22 cellular contexts compared by ENCODE assay signal in genomic region chr12:27180862-27181261, GRCh38.
DNase-seq lines count a peak whose midpoint lies in the region; ATAC-seq and TF ChIP-seq lines count a peak whose summit lies in the region.
"Had no signal": no experiment of that assay in that cellular context is flagged by ENCODE, and none has a peak within 500 bp of the region (broad histone marks: within the 10 kb centered on the region; RNA-seq: fewer than 3 reads in every experiment).

No MANE protein-coding gene starts in this region.

- in situ Hi-C loops in brain microvascular endothelial cell (cut with HindIII; ENCODE audit: low pct_ligation_motif_present, low sequenced_read_pairs) = no loop called here

- H3K79me2 ChIP-seq in KMS-11 (ENCODE audit: insufficient read depth, low read depth) = no peaks in the 10 kb centered on the region

- DNase-seq in NOMO-1 treated with DMSO at 0.1 percent for 48 hours (lab: John Stamatoyannopoulos, UW; ENCODE audit: unreplicated experiment) (peak; percentile 32), NOMO-1 treated with dmso at 0.1 percent for 144 hours (lab: John Stamatoyannopoulos, UW; ENCODE audit: unreplicated experiment) (no peak), brain microvascular endothelial cell (no peak), WERI-Rb-1 (no peak)
- DNase-seq: 8988T; activated CD4-positive, alpha-beta T cell treated with anti-CD3 and anti-CD28 coated beads, Interleukin-2, amount 10 ng/mL, durations not matched to agents 7 days and 5 days; caudate nucleus; CD4-positive, CD25-positive, alpha-beta regulatory T cell; DND-41; effector CD8-positive, alpha-beta T cell; IMR-90; left cardiac atrium; NCI-H1092 treated with DMSO at 0.1 percent for 48 hours; NCI-H2171 treated with DMSO at 0.1 percent for 48 hours; nucleus accumbens; SHP77 treated with DMSO at 0.1 percent for 48 hours; stimulated activated CD4-positive, alpha-beta T cell treated with anti-CD3 and anti-CD28 coated beads, Interleukin-4, amount 100 ng/mL, for 4 hours had no signal

- ATAC-seq in GM21367 (IDR thresholded peaks at IDR 0.05; ENCODE audit: unreplicated experiment) (no peak), HG02610 (IDR thresholded peaks at IDR 0.05; ENCODE audit: unreplicated experiment) (no peak)
- ATAC-seq: left cardiac atrium had no signal

- TF ChIP-seq CTCF in KMS-11 (conservative IDR thresholded peaks at IDR 0.05; ENCODE audit: low read depth, low read length) (no peak), brain microvascular endothelial cell (IDR thresholded peaks at IDR 0.05; ENCODE audit: low read depth, low read length, missing control alignments) (no peak), WERI-Rb-1 (IDR thresholded peaks at IDR 0.05; ENCODE audit: low read depth, low read length) (no peak)

- H3K4me1 ChIP-seq in KMS-11 (ENCODE audit: low read depth, poor library complexity, severe bottlenecking) (peaks cover 71% of the 10 kb centered on the region), rectal smooth muscle tissue (ENCODE audit: control insufficient read depth, insufficient read depth, low read length) (peaks cover 32% of the 10 kb centered on the region)

- peak overlapping the region; percentile 3; the same call in 1 of the 2 replicates for H3K4me2 ChIP-seq in KMS-11

- H3K27ac ChIP-seq in KMS-11 (peak overlapping the region; percentile 64; the same call in 1 of the 2 replicates), brain microvascular endothelial cell (peak overlapping the region; percentile 92), rectal smooth muscle tissue (ENCODE audit: low read depth, low read length) (peak overlapping the region; percentile 95), WERI-Rb-1 (no peak overlapping the region)

- no peaks in the 10 kb centered on the region for H4K20me1 ChIP-seq in KMS-11 (ENCODE audit: insufficient read depth)

- no peak overlapping the region for H2AFZ ChIP-seq in KMS-11 (ENCODE audit: low read depth)

- H3K4me3 ChIP-seq in KMS-11 (IDR thresholded peaks at IDR 0.05; ENCODE audit: insufficient read depth, low read depth, low read length) = no peak overlapping the region
- no peak overlapping the region for H3K4me3 ChIP-seq in brain microvascular endothelial cell (ENCODE audit: low read depth, low read length)
- H3K4me3 ChIP-seq in rectal smooth muscle tissue (ENCODE audit: low read length) = no peak overlapping the region
- no peak overlapping the region for H3K4me3 ChIP-seq in WERI-Rb-1 (ENCODE audit: low read depth, low read length)
- H3K4me3 ChIP-seq: tibial nerve had no signal

- H3K9ac ChIP-seq in KMS-11 = no peak overlapping the region
- no peak overlapping the region for H3K9ac ChIP-seq in rectal smooth muscle tissue (ENCODE audit: low read length)

- no peaks in the 10 kb centered on the region for H3K9me3 ChIP-seq in WERI-Rb-1 (ENCODE audit: severe bottlenecking)
- H3K9me3 ChIP-seq: tibial nerve had no signal

- no peaks in the 10 kb centered on the region for H3K36me3 ChIP-seq in KMS-11 (ENCODE audit: insufficient read depth)
- H3K36me3 ChIP-seq in brain microvascular endothelial cell (replicated peaks) = no peaks in the 10 kb centered on the region
- no peaks in the 10 kb centered on the region for H3K36me3 ChIP-seq in rectal smooth muscle tissue (ENCODE audit: control insufficient read depth, insufficient read depth, low read length)
- H3K36me3 ChIP-seq in WERI-Rb-1 = no peaks in the 10 kb centered on the region
- H3K36me3 ChIP-seq: tibial nerve had no signal

- no peaks in the 10 kb centered on the region for H3K27me3 ChIP-seq in KMS-11 (ENCODE audit: insufficient read depth, low read depth)
- no peaks in the 10 kb centered on the region for H3K27me3 ChIP-seq in brain microvascular endothelial cell (replicated peaks)
- H3K27me3 ChIP-seq in rectal smooth muscle tissue (ENCODE audit: control insufficient read depth, insufficient read depth, low read length) = no peaks in the 10 kb centered on the region
- no peaks in the 10 kb centered on the region for H3K27me3 ChIP-seq in WERI-Rb-1 (ENCODE audit: insufficient read depth, low read depth, severe bottlenecking)
- H3K27me3 ChIP-seq: tibial nerve had no signal
